28 cellular contexts compared by ENCODE assay signal in the genomic region with DNA sequence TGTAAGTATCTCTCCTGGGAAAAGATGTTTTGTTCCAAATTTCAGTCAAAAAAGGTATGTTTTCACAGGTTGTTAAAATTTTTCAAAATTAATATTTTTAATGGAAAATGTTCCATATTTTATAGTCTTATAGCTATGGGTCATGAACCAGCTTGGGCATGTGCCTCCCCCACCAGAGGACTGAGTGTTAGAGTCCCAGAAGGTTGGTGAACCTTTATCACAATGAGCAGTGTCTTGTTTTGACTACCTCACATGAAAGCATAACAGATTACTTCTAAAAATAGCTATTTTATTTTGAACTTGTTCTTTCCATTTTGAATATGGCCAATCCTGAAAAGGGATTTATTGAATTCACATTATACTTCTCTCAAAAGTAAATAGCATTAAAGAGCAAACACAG.
"Had no signal": no experiment of that assay in that cellular context is flagged by ENCODE, and none has a peak within 500 bp of the region (broad histone marks: within the 10 kb centered on the region; RNA-seq: fewer than 3 reads in every experiment).

No MANE protein-coding gene starts in this region.

- H3K9me3 ChIP-seq: adrenal gland, breast epithelium, esophagus muscularis mucosa, gastrocnemius medialis had no signal

- H3K36me3 ChIP-seq: adrenal gland, breast epithelium, cardiac muscle cell, esophagus muscularis mucosa, gastrocnemius medialis had no signal

- H3K27ac ChIP-seq: adrenal gland, breast epithelium, cardiac muscle cell, esophagus muscularis mucosa, foreskin keratinocyte, gastrocnemius medialis had no signal

- H3K4me3 ChIP-seq: adrenal gland, breast epithelium, cardiac muscle cell, esophagus muscularis mucosa, gastrocnemius medialis had no signal

- ATAC-seq: activated CD4-positive, alpha-beta T cell treated with anti-CD3 and anti-CD28 coated beads for 36 hours; activated CD8-positive, alpha-beta memory T cell treated with anti-CD3 and anti-CD28 coated beads, Interleukin-2, amount 10 ng/mL, durations not matched to agents 7 days and 5 days; activated CD8-positive, alpha-beta T cell treated with anti-CD3 and anti-CD28 coated beads, Interleukin-2, amount 10 ng/mL, durations not matched to agents 7 days and 5 days; activated naive CD8-positive, alpha-beta T cell treated with anti-CD3 and anti-CD28 coated beads, Interleukin-2, amount 50 U/mL, for 24 hours; effector memory CD8-positive, alpha-beta T cell; foreskin keratinocyte; gastrocnemius medialis had no signal

- H3K27me3 ChIP-seq: adrenal gland, breast epithelium, cardiac muscle cell, esophagus muscularis mucosa, foreskin keratinocyte, gastrocnemius medialis had no signal

- H3K4me1 ChIP-seq: adrenal gland, breast epithelium, foreskin keratinocyte had no signal

- DNase-seq: activated CD4-positive, alpha-beta memory T cell treated with anti-CD3 and anti-CD28 coated beads for 36 hours; activated CD4-positive, alpha-beta T cell treated with anti-CD3 and anti-CD28 coated beads for 36 hours; activated CD4-positive, alpha-beta T cell treated with anti-CD3 and anti-CD28 coated beads, Interleukin-2, amount 10 ng/mL, durations not matched to agents 24 days and 14 days; activated CD4-positive, CD25-positive, alpha-beta regulatory T cell; activated CD4-positive, CD25-positive, alpha-beta regulatory T cell treated with anti-CD3 and anti-CD28 coated beads, Interleukin-2, amount 50 U/mL, for 72 hours; activated CD8-positive, alpha-beta memory T cell treated with anti-CD3 and anti-CD28 coated beads, Interleukin-2, amount 10 ng/mL, durations not matched to agents 7 days and 5 days; activated CD8-positive, alpha-beta memory T cell treated with anti-CD3 and anti-CD28 coated beads, Interleukin-2, amount 50 U/mL, for 4 hours; activated CD8-positive, alpha-beta T cell treated with anti-CD3 and anti-CD28 coated beads, Interleukin-2, amount 10 ng/mL, durations not matched to agents 7 days and 5 days; activated effector memory CD4-positive, alpha-beta T cell treated with anti-CD3 and anti-CD28 coated beads, Interleukin-2, amount 50 U/mL, for 16 hours; activated naive CD4-positive, alpha-beta T cell treated with anti-CD3 and anti-CD28 coated beads for 36 hours; activated naive CD8-positive, alpha-beta T cell treated with anti-CD3 and anti-CD28 coated beads for 36 hours; activated naive CD8-positive, alpha-beta T cell treated with anti-CD3 and anti-CD28 coated beads, Interleukin-2, amount 50 U/mL, for 24 hours; activated T-cell treated with anti-CD3 and anti-CD28 coated beads, Interleukin-2, amount 50 U/mL, for 1 hour; activated T-cell treated with anti-CD3 and anti-CD28 coated beads, Interleukin-2, amount 50 U/mL, for 48 hours; amygdala; aorta; cortex of kidney; dermis blood vessel endothelial cell; effector CD4-positive, alpha-beta T cell; effector memory CD8-positive, alpha-beta T cell; erythroblast; foreskin keratinocyte; gastrocnemius medialis; T-helper 2 cell had no signal
